Comparison of ENCODE assay signal across 20 cellular contexts in genomic region chr10:126570631-126571170, GRCh38.
DNase-seq lines count a peak whose midpoint lies in the region; ATAC-seq, FAIRE-seq and TF ChIP-seq lines count a peak whose summit lies in the region.
"Had no signal": no experiment of that assay in that cellular context is flagged by ENCODE, and none has a peak within 500 bp of the region (broad histone marks: within the 10 kb centered on the region; RNA-seq: fewer than 3 reads in every experiment).

No MANE protein-coding gene starts in this region.

- TF ChIP-seq CTCF in A549 (IDR thresholded peaks at IDR 0.05) (no peak), GM23338 (conservative IDR thresholded peaks at IDR 0.05; ENCODE audit: low read depth in 2 of 2) (no peak), brain microvascular endothelial cell (IDR thresholded peaks at IDR 0.05; ENCODE audit: low read depth, low read length, missing control alignments) (no peak), lower lobe of right lung (IDR thresholded peaks at IDR 0.05) (no peak)

- H3K9me3 ChIP-seq in A549 (peaks cover 4% of the 10 kb centered on the region; the same call in 1 of the 3 replicates), lower lobe of right lung (no peaks in the 10 kb centered on the region), MG63 (no peaks in the 10 kb centered on the region)

- H3K79me1 ChIP-seq in mesendoderm (ENCODE audit: low read length): no peaks in the 10 kb centered on the region

- no peaks in the 10 kb centered on the region for H3K27me3 ChIP-seq in GM23338 (ENCODE audit: insufficient read depth)
- H3K27me3 ChIP-seq in brain microvascular endothelial cell (replicated peaks): no peaks in the 10 kb centered on the region
- H3K27me3 ChIP-seq in mesendoderm (ENCODE audit: insufficient read depth, low read length, poor library complexity): no peaks in the 10 kb centered on the region
- no peaks in the 10 kb centered on the region for H3K27me3 ChIP-seq in lower lobe of right lung (ENCODE audit: low read depth)
- no peaks in the 10 kb centered on the region for H3K27me3 ChIP-seq in MG63
- H3K27me3 ChIP-seq: foreskin keratinocyte had no signal

- H3K9me2 ChIP-seq in GM23338 (ENCODE audit: insufficient read depth): peaks cover 23% of the 10 kb centered on the region; the same call in 1 of the 2 replicates

- CTCF ChIA-PET in A549 (lab: Yijun Ruan, JAX): interaction anchor here (0.8 to 1.2 kb wide), 2 partner anchors 28 to 336 kb away, joined by 3 read pairs; no protein-coding TSS in a partner anchor

- H3K56ac ChIP-seq in mesendoderm (ENCODE audit: low read length): no peak overlapping the region

- H3K27me3 Mint-ChIP-seq in GM23338 (ENCODE audit: insufficient read depth, low read depth, poor library complexity): peaks cover 6% of the 10 kb centered on the region
- H3K27me3 Mint-ChIP-seq: activated CD8-positive, alpha-beta memory T cell treated with anti-CD3 and anti-CD28 coated beads, Interleukin-2, amount 10 ng/mL, durations not matched to agents 7 days and 5 days; central memory CD8-positive, alpha-beta T cell; T-helper 17 cell had no signal

- no peak for ATAC-seq in A549
- no peak for ATAC-seq in GM23338
- no peak for ATAC-seq in lower lobe of right lung
- ATAC-seq: activated CD8-positive, alpha-beta memory T cell treated with anti-CD3 and anti-CD28 coated beads, Interleukin-2, amount 10 ng/mL, durations not matched to agents 7 days and 5 days; T-helper 17 cell had no signal

- intact Hi-C loops in lower lobe of right lung (cut with DNase I): no loop called here

- H3K4me3 ChIP-seq in A549 (no peak overlapping the region), GM23338 (no peak overlapping the region), brain microvascular endothelial cell (ENCODE audit: low read depth, low read length) (no peak overlapping the region), mesendoderm (ENCODE audit: low read length) (no peak overlapping the region), lower lobe of right lung (no peak overlapping the region), MG63 (no peak overlapping the region)

- no peak for TF ChIP-seq RAD21 in A549 (conservative IDR thresholded peaks at IDR 0.05 in 1 of 2, IDR thresholded peaks at IDR 0.05 in 1 of 2)

- no peak overlapping the region for H3K4me3 Mint-ChIP-seq in GM23338
- H3K4me3 Mint-ChIP-seq: activated CD8-positive, alpha-beta memory T cell treated with anti-CD3 and anti-CD28 coated beads, Interleukin-2, amount 10 ng/mL, durations not matched to agents 7 days and 5 days; activated naive CD4-positive, alpha-beta T cell treated with anti-CD3 and anti-CD28 coated beads for 36 hours; central memory CD8-positive, alpha-beta T cell; T-helper 17 cell had no signal

- no peak overlapping the region for H2BK5ac ChIP-seq in mesendoderm (ENCODE audit: low read length)

- H3K36me3 Mint-ChIP-seq in GM23338 (ENCODE audit: low read depth): peaks cover 19% of the 10 kb centered on the region
- H3K36me3 Mint-ChIP-seq: activated CD8-positive, alpha-beta memory T cell treated with anti-CD3 and anti-CD28 coated beads, Interleukin-2, amount 10 ng/mL, durations not matched to agents 7 days and 5 days had no signal

- FAIRE-seq in A549 (lab: Jason Lieb, UNC): no peak
- FAIRE-seq: A204.1 had no signal

- no peak overlapping the region for H3K4ac ChIP-seq in mesendoderm (ENCODE audit: low read depth, low read length)

- H3K27ac ChIP-seq in A549 (no peak overlapping the region), GM23338 (ENCODE audit: low read depth) (no peak overlapping the region), brain microvascular endothelial cell (peak overlapping the region; percentile 93), mesendoderm (ENCODE audit: low read depth, low read length) (no peak overlapping the region), lower lobe of right lung (no peak overlapping the region)
- H3K27ac ChIP-seq: foreskin keratinocyte had no signal

- H3K18ac ChIP-seq in mesendoderm (ENCODE audit: low read length): peak overlapping the region; percentile 43

- H2AFZ ChIP-seq in GM23338: no peak overlapping the region; the same call in 1 of the 2 replicates

- H3K79me2 ChIP-seq in GM23338 (replicated peaks; ENCODE audit: insufficient read depth): no peaks in the 10 kb centered on the region
- H3K79me2 ChIP-seq in mesendoderm (ENCODE audit: control insufficient read depth, insufficient read depth, low read length): no peaks in the 10 kb centered on the region

- no peaks in the 10 kb centered on the region for H4K20me1 ChIP-seq in GM23338 (replicated peaks; ENCODE audit: insufficient read depth)

- peaks cover 38% of the 10 kb centered on the region for H3K4me1 Mint-ChIP-seq in GM23338
- H3K4me1 Mint-ChIP-seq: activated CD8-positive, alpha-beta memory T cell treated with anti-CD3 and anti-CD28 coated beads, Interleukin-2, amount 10 ng/mL, durations not matched to agents 7 days and 5 days; T-helper 17 cell had no signal

- no peak overlapping the region for H2AK5ac ChIP-seq in mesendoderm (ENCODE audit: low read length)

- H4K5ac ChIP-seq in mesendoderm (ENCODE audit: low read length): no peak overlapping the region

- no peak for DNase-seq in A549 (ENCODE audit: low read depth in 1 of 2, low spot score in 1 of 2)
- DNase-seq in GM23338 (ENCODE audit: low spot score): no peak
- peak; percentile 44 for DNase-seq in brain microvascular endothelial cell
- DNase-seq in mesendoderm: no peak
- no peak for DNase-seq in NCI-H446 (lab: John Stamatoyannopoulos, UW)
- no peak for DNase-seq in lower lobe of right lung
- DNase-seq in NCI-H510A treated with DMSO at 0.1 percent for 48 hours (lab: John Stamatoyannopoulos, UW): no peak
- DNase-seq in MG63: no peak
- DNase-seq: activated CD4-positive, alpha-beta T cell treated with anti-CD3 and anti-CD28 coated beads for 4 hours; activated CD8-positive, alpha-beta memory T cell treated with anti-CD3 and anti-CD28 coated beads, Interleukin-2, amount 10 ng/mL, durations not matched to agents 7 days and 5 days; activated naive CD4-positive, alpha-beta T cell treated with anti-CD3 and anti-CD28 coated beads for 36 hours; amniotic stem cell; foreskin keratinocyte; NCI-H1694; NCI-H2171; NCI-H526 treated with DMSO at 0.1 percent for 48 hours; stimulated activated CD4-positive, alpha-beta T cell treated with anti-CD3 and anti-CD28 coated beads, Interleukin-1b, Interleukin-23, amount 100 ng/mL, for 48 hours; T-helper 17 cell had no signal

- POLR2A ChIA-PET in A549 (lab: Yijun Ruan, JAX): no interaction called here

- no peak for TF ChIP-seq EP300 in A549 (IDR thresholded peaks at IDR 0.05)

- H3K4me1 ChIP-seq in A549 (peaks cover 18% of the 10 kb centered on the region), GM23338 (ENCODE audit: insufficient read depth) (peaks cover 28% of the 10 kb centered on the region), mesendoderm (ENCODE audit: control insufficient read depth, low read depth, low read length) (peaks cover 23% of the 10 kb centered on the region), lower lobe of right lung (no peaks in the 10 kb centered on the region)
- H3K4me1 ChIP-seq: foreskin keratinocyte had no signal

- no peak overlapping the region for H3K23ac ChIP-seq in mesendoderm (ENCODE audit: low read length)

- no peak overlapping the region for H3K9ac ChIP-seq in mesendoderm (ENCODE audit: low read length)

- no peak overlapping the region for H2BK15ac ChIP-seq in mesendoderm (replicated peaks; ENCODE audit: low read depth)

- 50% methylated on average over 5 of the region's 5 CpGs for WGBS in A549 (ENCODE audit: missing lambda C conversion rate)
- WGBS in mesendoderm (ENCODE audit: extremely low coverage, insufficient coverage, low lambda C conversion rate): no CpG with 5 or more reads among the region's 5 CpGs

- no peak overlapping the region for H3K27ac Mint-ChIP-seq in GM23338
- H3K27ac Mint-ChIP-seq: activated CD8-positive, alpha-beta memory T cell treated with anti-CD3 and anti-CD28 coated beads, Interleukin-2, amount 10 ng/mL, durations not matched to agents 7 days and 5 days; activated naive CD4-positive, alpha-beta T cell treated with anti-CD3 and anti-CD28 coated beads for 36 hours; T-helper 17 cell had no signal

- no peak overlapping the region for H4K8ac ChIP-seq in mesendoderm (ENCODE audit: low read depth, low read length)

- H2BK120ac ChIP-seq in mesendoderm (ENCODE audit: low read depth, low read length): no peak overlapping the region

- peaks cover 31% of the 10 kb centered on the region for H3K9me3 Mint-ChIP-seq in GM23338

- in situ Hi-C loops in brain microvascular endothelial cell (cut with HindIII; ENCODE audit: low pct_ligation_motif_present, low sequenced_read_pairs): no loop called here

- H3F3A ChIP-seq in GM23338 (replicated peaks; ENCODE audit: low read depth): no peaks in the 10 kb centered on the region

- no peaks in the 10 kb centered on the region; the same call in 1 of the 2 replicates for H3K36me3 ChIP-seq in GM23338 (ENCODE audit: insufficient read depth)
- no peaks in the 10 kb centered on the region for H3K36me3 ChIP-seq in brain microvascular endothelial cell (replicated peaks)
- H3K36me3 ChIP-seq in mesendoderm (ENCODE audit: control insufficient read depth, insufficient read depth, low read length): no peaks in the 10 kb centered on the region
- H3K36me3 ChIP-seq in lower lobe of right lung: no peaks in the 10 kb centered on the region
- no peaks in the 10 kb centered on the region for H3K36me3 ChIP-seq in MG63

- H3K4me2 ChIP-seq in A549 (peak overlapping the region; percentile 64; the same call in 1 of the 3 replicates), GM23338 (peak overlapping the region; percentile 23; the same call in 1 of the 2 replicates), mesendoderm (ENCODE audit: low read length) (no peak overlapping the region)

- no peak for TF ChIP-seq POLR2A in A549 (IDR thresholded peaks at IDR 0.05; ENCODE audit: low read length)

TF ChIP-seq in A549, 52 proteins besides CTCF, POLR2A, EP300 and RAD21 (continues in another document):
- TF ChIP-seq EHMT2 (IDR thresholded peaks at IDR 0.05; ENCODE audit: low read depth) (no peak), CBX2 (IDR thresholded peaks at IDR 0.05; ENCODE audit: borderline replicate concordance, low read depth) (no peak), MYC (IDR thresholded peaks at IDR 0.05; ENCODE audit: borderline replicate concordance, low read length) (no peak), BHLHE40 (IDR thresholded peaks at IDR 0.05; ENCODE audit: low read depth, low read length) (no peak), FOXS1 (CRISPR knock-in tag; IDR thresholded peaks at IDR 0.05) (no peak), POLR2AphosphoS2 (conservative IDR thresholded peaks at IDR 0.05; ENCODE audit: low read length) (no peak)

TF ChIP-seq in GM23338, 12 proteins besides CTCF, POLR2A, EP300 and RAD21 (continues in another document):
- no peak for TF ChIP-seq EZH2phosphoT487 (IDR thresholded peaks at IDR 0.05; ENCODE audit: unreplicated experiment)
- no peak for TF ChIP-seq EZH2 (IDR thresholded peaks at IDR 0.05; ENCODE audit: low read depth, unreplicated experiment)
- TF ChIP-seq NANOG (IDR thresholded peaks at IDR 0.05; ENCODE audit: borderline replicate concordance): no peak
- no peak for TF ChIP-seq JUNB (IDR thresholded peaks at IDR 0.05; ENCODE audit: unreplicated experiment)
- TF ChIP-seq CREB1 (CRISPR knock-in tag; IDR thresholded peaks at IDR 0.05; ENCODE audit: low read depth): no peak
- no peak for TF ChIP-seq ZNF331 (CRISPR knock-in tag; IDR thresholded peaks at IDR 0.05; ENCODE audit: low read depth)
- TF ChIP-seq STAT1 (IDR thresholded peaks at IDR 0.05; ENCODE audit: unreplicated experiment): no peak
